ENCODE assay signal across 7 cellular contexts in genomic region chr1:149474745-149475144, GRCh38. TPM values are rescaled to one million over a fixed set of nuclear protein-coding genes. Genes with fewer than 3 reads are reported as not detected.
DNase-seq lines count a peak whose midpoint lies in the region; ATAC-seq and TF ChIP-seq lines count a peak whose summit lies in the region.
"Not testable (repeated sequence)": the region's sequence is repeated elsewhere in the genome, so short reads cannot be mapped to it uniquely, and the experiment has no call there.

TSS of gene NBPF19 (plus strand) at chr1:149475045. CDS start at chr1:149475933, 888 bp downstream.

- BruUV-seq in MCF 10A (replicated peaks; lab: Mats Ljungman, UMichigan), result not testable (repeated sequence)

- not testable (repeated sequence) for H3K4me3 ChIP-seq in Peyer's patch; gastroesophageal sphincter; mucosa of descending colon; thyroid gland (replicated peaks in 1 of 3)

- CTCF ChIA-PET in activated CD8-positive, alpha-beta T cell treated with anti-CD3 and anti-CD28 coated beads for 36 hours (lab: Charles Lee); MCF 10A (lab: Yijun Ruan, JAX): not testable (repeated sequence)

- not testable (repeated sequence) for TF ChIP-seq POLR2A in Peyer's patch (IDR thresholded peaks at IDR 0.05); gastroesophageal sphincter (IDR thresholded peaks at IDR 0.05); thyroid gland (IDR thresholded peaks at IDR 0.05)

- TF ChIP-seq CTCF in Peyer's patch (IDR thresholded peaks at IDR 0.05); activated CD8-positive, alpha-beta T cell treated with anti-CD3 and anti-CD28 coated beads for 36 hours (IDR thresholded peaks at IDR 0.05); MCF 10A (IDR thresholded peaks at IDR 0.05; ENCODE audit: unreplicated experiment); gastroesophageal sphincter (IDR thresholded peaks at IDR 0.05); mucosa of descending colon (IDR thresholded peaks at IDR 0.05); thyroid gland (IDR thresholded peaks at IDR 0.05): not testable (repeated sequence)

- not testable (repeated sequence) for H3K9me3 Mint-ChIP-seq in activated CD8-positive, alpha-beta T cell treated with anti-CD3 and anti-CD28 coated beads for 36 hours; MCF 10A (ENCODE audit: unreplicated experiment)

- not testable (repeated sequence) for H3K27ac ChIP-seq in Peyer's patch, gastroesophageal sphincter, thyroid gland

- TF ChIP-seq EP300 in gastroesophageal sphincter (IDR thresholded peaks at IDR 0.05), result not testable (repeated sequence)

- H3K4me3 Mint-ChIP-seq in activated CD8-positive, alpha-beta T cell treated with anti-CD3 and anti-CD28 coated beads for 36 hours; MCF 10A (ENCODE audit: unreplicated experiment): not testable (repeated sequence)

- H3K4me1 ChIP-seq in Peyer's patch; gastroesophageal sphincter; mucosa of descending colon (ENCODE audit: low read depth); thyroid gland: not testable (repeated sequence)

- DNase-seq in Peyer's patch; activated CD8-positive, alpha-beta T cell treated with anti-CD3 and anti-CD28 coated beads for 36 hours; MCF 10A (ENCODE audit: unreplicated experiment); mucosa of descending colon; posterior vena cava (ENCODE audit: low spot score); thyroid gland: not testable (repeated sequence)

- H3K4me1 Mint-ChIP-seq in activated CD8-positive, alpha-beta T cell treated with anti-CD3 and anti-CD28 coated beads for 36 hours (ENCODE audit: low read depth); MCF 10A (ENCODE audit: insufficient read depth, unreplicated experiment): not testable (repeated sequence)

- H3K27me3 Mint-ChIP-seq in activated CD8-positive, alpha-beta T cell treated with anti-CD3 and anti-CD28 coated beads for 36 hours; MCF 10A (ENCODE audit: insufficient read depth, unreplicated experiment): not testable (repeated sequence)

- WGBS in gastroesophageal sphincter (ENCODE audit: low coverage in 1 of 2), 2 donors, result 71% methylated on average over 1 of the region's 2 CpGs; no CpG with 5 or more reads in 1 of the 2 donors
- 83 to 86% methylated on average over 1 of the region's 2 CpGs for WGBS in thyroid gland, 2 donors

- intact Hi-C loops in activated CD8-positive, alpha-beta T cell treated with anti-CD3 and anti-CD28 coated beads for 36 hours (cut with micrococcal nuclease); MCF 10A (cut with micrococcal nuclease); mucosa of descending colon (cut with DNase I, micrococcal nuclease); posterior vena cava (cut with DNase I); thyroid gland (cut with DNase I): not testable (repeated sequence)

- H3K9me3 ChIP-seq in Peyer's patch, gastroesophageal sphincter, mucosa of descending colon, thyroid gland: not testable (repeated sequence)

- POLR2A ChIA-PET in activated CD8-positive, alpha-beta T cell treated with anti-CD3 and anti-CD28 coated beads for 36 hours (lab: Charles Lee); MCF 10A (lab: Yijun Ruan, JAX): not testable (repeated sequence)

- not testable (repeated sequence) for H3K36me3 Mint-ChIP-seq in activated CD8-positive, alpha-beta T cell treated with anti-CD3 and anti-CD28 coated beads for 36 hours (ENCODE audit: low read depth)
- peaks cover 19% of the 10 kb centered on the region for H3K36me3 Mint-ChIP-seq in MCF 10A (ENCODE audit: insufficient read depth, unreplicated experiment)

- ATAC-seq in activated CD8-positive, alpha-beta T cell treated with anti-CD3 and anti-CD28 coated beads for 36 hours; gastroesophageal sphincter; mucosa of descending colon: not testable (repeated sequence)

- H3K27me3 ChIP-seq in Peyer's patch, gastroesophageal sphincter, thyroid gland: not testable (repeated sequence)

- H3K27ac Mint-ChIP-seq in activated CD8-positive, alpha-beta T cell treated with anti-CD3 and anti-CD28 coated beads for 36 hours; MCF 10A (ENCODE audit: low read depth, unreplicated experiment): not testable (repeated sequence)

- not testable (repeated sequence) for H3K36me3 ChIP-seq in Peyer's patch; gastroesophageal sphincter; mucosa of descending colon (ENCODE audit: low read depth); thyroid gland

RNA-seq across cellular contexts. Expression of gene NBPF19, which starts in this region (rescaled TPM):
- 10 to 100 TPM; 13.9 to 41.3 (median 21.9) TPM for total RNA-seq in Peyer's patch
- 10 to 100 TPM; 17.8 to 18.0 TPM for total RNA-seq in activated CD8-positive, alpha-beta T cell treated with anti-CD3 and anti-CD28 coated beads for 36 hours
- 28.8 and 33.3 TPM in 2 replicates for total RNA-seq in MCF 10A (2022)
- total RNA-seq in gastroesophageal sphincter, result 10 to 100 TPM; 11.6 to 31.1 (median 13.0) TPM
- total RNA-seq in mucosa of descending colon, result 10 to 100 TPM; 19.3 to 25.4 (median 21.4) TPM
- 10 to 100 TPM; 19.8 to 22.4 TPM for total RNA-seq in posterior vena cava
- total RNA-seq in thyroid gland, result 10 to 100 TPM; 14.8 to 24.7 (median 19.2) TPM
